ENCODE assay signal across 8 cellular contexts in genomic region chr11:134244593-134244992, GRCh38. TPM values are rescaled to one million over a fixed set of nuclear protein-coding genes. Genes with fewer than 3 reads are reported as not detected.
DNase-seq lines count a peak whose midpoint lies in the region; ATAC-seq, FAIRE-seq and TF ChIP-seq lines count a peak whose summit lies in the region.

No MANE protein-coding gene starts in this region.

- peaks cover 58% of the 10 kb centered on the region for H3K36me3 Mint-ChIP-seq in T-cell
- peaks cover 56% of the 10 kb centered on the region for H3K36me3 Mint-ChIP-seq in activated CD4-positive, alpha-beta memory T cell treated with anti-CD3 and anti-CD28 coated beads, Interleukin-2, amount 10 ng/mL, durations not matched to agents 7 days and 5 days (ENCODE audit: low read depth)

- H3K27ac Mint-ChIP-seq in T-cell = peak overlapping the region in 1 of 2 donors; percentile 46
- H3K27ac Mint-ChIP-seq in activated CD4-positive, alpha-beta memory T cell treated with anti-CD3 and anti-CD28 coated beads, Interleukin-2, amount 10 ng/mL, durations not matched to agents 7 days and 5 days = no peak overlapping the region

- H3K27me3 Mint-ChIP-seq in T-cell = no peaks in the 10 kb centered on the region
- H3K27me3 Mint-ChIP-seq in activated CD4-positive, alpha-beta memory T cell treated with anti-CD3 and anti-CD28 coated beads, Interleukin-2, amount 10 ng/mL, durations not matched to agents 7 days and 5 days = no peaks in the 10 kb centered on the region

- no peaks in the 10 kb centered on the region for H3K9me3 Mint-ChIP-seq in T-cell
- no peaks in the 10 kb centered on the region for H3K9me3 Mint-ChIP-seq in activated CD4-positive, alpha-beta memory T cell treated with anti-CD3 and anti-CD28 coated beads, Interleukin-2, amount 10 ng/mL, durations not matched to agents 7 days and 5 days

- H3K4me1 Mint-ChIP-seq in T-cell = peaks cover 0 to 2% (median 0%) of the 10 kb centered on the region in 3 donors
- H3K4me1 Mint-ChIP-seq in activated CD4-positive, alpha-beta memory T cell treated with anti-CD3 and anti-CD28 coated beads, Interleukin-2, amount 10 ng/mL, durations not matched to agents 7 days and 5 days = peaks cover 13% of the 10 kb centered on the region

- ATAC-seq in GM18511 (IDR thresholded peaks at IDR 0.05; ENCODE audit: unreplicated experiment) (peak; percentile 89), HG03064 (IDR thresholded peaks at IDR 0.05; ENCODE audit: low read depth, unreplicated experiment) (peak; percentile 69), T-cell (replicated peaks in 1 of 4) (peak in 3 of 4 experiments; percentile 36 to 69 (median 59))

- no peaks in the 10 kb centered on the region for H3K9me3 ChIP-seq in left ventricle myocardium inferior (replicated peaks)
- H3K9me3 ChIP-seq in MG63 = no peaks in the 10 kb centered on the region

- CTCF ChIA-PET in T-cell (lab: Charles Lee) = interaction anchor here (0.6 to 1.6 kb wide), 5 partner anchors 16 to 37 kb away, joined by 3 to 5 read pairs (median 4); no protein-coding TSS in a partner anchor
- CTCF ChIA-PET in activated CD4-positive, alpha-beta memory T cell treated with anti-CD3 and anti-CD28 coated beads, Interleukin-2, amount 10 ng/mL, durations not matched to agents 7 days and 5 days (lab: Charles Lee) = interaction anchor here (0.8 to 2.0 kb wide), 13 partner anchors 8 to 317 kb away, joined by 3 to 13 read pairs (median 5); partner anchors contain the start of genes ACAD8, GLB1L3, NCAPD3 and THYN1

- peak; percentile 43 for TF ChIP-seq CTCF in left ventricle myocardium inferior (IDR thresholded peaks at IDR 0.05; ENCODE audit: borderline replicate concordance)

- no peak overlapping the region for H3K4me3 Mint-ChIP-seq in T-cell
- H3K4me3 Mint-ChIP-seq in activated CD4-positive, alpha-beta memory T cell treated with anti-CD3 and anti-CD28 coated beads, Interleukin-2, amount 10 ng/mL, durations not matched to agents 7 days and 5 days = no peak overlapping the region

- H3K36me3 ChIP-seq in left ventricle myocardium inferior = peaks cover 98% of the 10 kb centered on the region
- peaks cover 9% of the 10 kb centered on the region; the same call in 1 of the 2 replicates for H3K36me3 ChIP-seq in MG63

- POLR2A ChIA-PET in T-cell (lab: Charles Lee) = no interaction called here
- POLR2A ChIA-PET in activated CD4-positive, alpha-beta memory T cell treated with anti-CD3 and anti-CD28 coated beads, Interleukin-2, amount 10 ng/mL, durations not matched to agents 7 days and 5 days (lab: Charles Lee) = interaction anchor here (1.0 to 7.5 kb wide), 3 partner anchors 9 to 20 kb away, joined by 3 to 58 read pairs (median 5); partner anchors contain the start of genes ACAD8, NCAPD3, THYN1 and VPS26B

- H3K27ac ChIP-seq in left ventricle myocardium inferior (replicated peaks) = no peak overlapping the region

- H3K4me1 ChIP-seq in left ventricle myocardium inferior = no peaks in the 10 kb centered on the region

- FAIRE-seq in urothelium cell line (lab: Jason Lieb, UNC) = no peak

- peak; percentile 50 for DNase-seq in AG20443 (ENCODE audit: low spot score)
- peak in 6 of 34 experiments; percentile 12 to 24 (median 20) for DNase-seq in T-cell
- no peak for DNase-seq in left ventricle myocardium inferior
- peak; percentile 24 for DNase-seq in urothelium cell line (ENCODE audit: low spot score)
- no peak for DNase-seq in activated CD4-positive, alpha-beta memory T cell treated with anti-CD3 and anti-CD28 coated beads, Interleukin-2, amount 10 ng/mL, durations not matched to agents 7 days and 5 days
- no peak for DNase-seq in MG63

- H3K27me3 ChIP-seq in left ventricle myocardium inferior (ENCODE audit: low read depth) (no peaks in the 10 kb centered on the region), MG63 (no peaks in the 10 kb centered on the region)

- intact Hi-C loops in left ventricle myocardium inferior (cut with micrococcal nuclease) = no loop called here

- H3K4me3 ChIP-seq in left ventricle myocardium inferior = no peak overlapping the region
- no peak overlapping the region for H3K4me3 ChIP-seq in MG63

RNA-seq across cellular contexts. Expression of gene THYN1, which starts 8.6 kb away (rescaled TPM):
- total RNA-seq in T-cell = 10 to 100 TPM; 37.5 to 57.6 (median 55.5) TPM
- 41.2 TPM for total RNA-seq in left ventricle myocardium inferior
- 10 to 100 TPM; 61.5 to 67.0 TPM for total RNA-seq in activated CD4-positive, alpha-beta memory T cell treated with anti-CD3 and anti-CD28 coated beads, Interleukin-2, amount 10 ng/mL, durations not matched to agents 7 days and 5 days
- total RNA-seq in MG63 (2014; rRNA removed; shearing (Covaris generic); ENCODE audit: low replicate concordance) = 32.7 and 43.3 TPM in 2 replicates

RNA-seq across cellular contexts. Expression of gene ACAD8, which starts 8.8 kb away (rescaled TPM):
- total RNA-seq in T-cell (10 to 100 TPM; 22.1 to 40.2 (median 38.2) TPM), left ventricle myocardium inferior (40.7 TPM)
- 10 to 100 TPM; 21.8 to 23.3 TPM for total RNA-seq in activated CD4-positive, alpha-beta memory T cell treated with anti-CD3 and anti-CD28 coated beads, Interleukin-2, amount 10 ng/mL, durations not matched to agents 7 days and 5 days
- total RNA-seq in MG63 (2014; rRNA removed; shearing (Covaris generic); ENCODE audit: low replicate concordance) = 12.3 and 14.9 TPM in 2 replicates

RNA-seq across cellular contexts. Expression of gene VPS26B, which starts 20.1 kb away (rescaled TPM):
- 10 to 100 TPM; 60.3 to 65.1 (median 62.7) TPM for total RNA-seq in T-cell
- 37.6 TPM for total RNA-seq in left ventricle myocardium inferior
- total RNA-seq in activated CD4-positive, alpha-beta memory T cell treated with anti-CD3 and anti-CD28 coated beads, Interleukin-2, amount 10 ng/mL, durations not matched to agents 7 days and 5 days = 10 to 100 TPM; 60.4 to 63.9 TPM
- 33.0 and 37.6 TPM in 2 replicates for total RNA-seq in MG63 (2014; rRNA removed; shearing (Covaris generic); ENCODE audit: low replicate concordance)

RNA-seq across cellular contexts. Expression of gene NCAPD3, which starts 20.8 kb away (rescaled TPM):
- 10 to 100 TPM; 33.7 to 41.9 (median 36.8) TPM for total RNA-seq in T-cell
- total RNA-seq in left ventricle myocardium inferior = 17.2 TPM
- 10 to 100 TPM; 94.4 to 97.2 TPM for total RNA-seq in activated CD4-positive, alpha-beta memory T cell treated with anti-CD3 and anti-CD28 coated beads, Interleukin-2, amount 10 ng/mL, durations not matched to agents 7 days and 5 days
- total RNA-seq in MG63 (2014; rRNA removed; shearing (Covaris generic); ENCODE audit: low replicate concordance) = 34.4 and 43.9 TPM in 2 replicates

RNA-seq across cellular contexts. Expression of gene GLB1L3, which starts 31.6 kb away (rescaled TPM):
- total RNA-seq in T-cell (1 to 10 TPM; 1.3 to 2.8 (median 1.9) TPM), left ventricle myocardium inferior (not detected)
- total RNA-seq in activated CD4-positive, alpha-beta memory T cell treated with anti-CD3 and anti-CD28 coated beads, Interleukin-2, amount 10 ng/mL, durations not matched to agents 7 days and 5 days = 1 to 10 TPM; 6.9 TPM
- total RNA-seq in MG63 (2014; rRNA removed; shearing (Covaris generic); ENCODE audit: low replicate concordance) = not detected in 2 replicates

Comparison
In these comparisons a context has a peak if more than half of its experiments do, and no peak if none do; other contexts are left out.
1. DNase-seq: peak in AG20443 (single experiment) and urothelium cell line (single experiment); none in left ventricle myocardium inferior (single experiment), activated CD4-positive, alpha-beta memory T cell treated with anti-CD3 and anti-CD28 coated beads, Interleukin-2, amount 10 ng/mL, durations not matched to agents 7 days and 5 days (single experiment) and MG63 (single experiment).
2. Peak in every context shown above with its lines, with median percentiles within 50 percentile points of each other: ATAC-seq.